In the genomic region with DNA sequence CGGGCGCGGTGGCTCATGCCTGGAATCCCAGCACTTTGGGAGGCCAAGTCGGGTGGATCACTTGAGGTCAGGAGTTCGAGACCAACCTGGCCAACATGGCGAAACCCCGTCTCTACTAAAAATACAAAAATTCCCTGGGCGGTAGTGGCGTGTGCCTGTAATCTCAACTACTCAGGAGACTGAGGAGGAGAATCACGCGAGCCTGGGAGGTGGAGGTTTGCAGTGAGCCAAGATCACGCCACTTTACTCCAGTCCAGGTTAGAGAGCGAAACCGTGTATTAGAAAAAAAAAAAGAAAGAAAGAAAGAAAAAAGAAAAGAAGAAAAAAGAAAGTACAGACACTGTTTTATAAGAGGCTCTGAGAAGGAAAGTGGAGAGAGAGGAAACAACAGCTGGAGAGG, we compare ENCODE assay signal across 15 cellular contexts. TPM values are rescaled to one million over a fixed set of nuclear protein-coding genes. Genes with fewer than 3 reads are reported as not detected.
"Had no signal": no experiment of that assay in that cellular context is flagged by ENCODE, and none has a peak within 500 bp of the region (broad histone marks: within the 10 kb centered on the region; RNA-seq: fewer than 3 reads in every experiment).

No MANE protein-coding gene starts in this region.

RNA-seq across cellular contexts. Expression of gene CD300E, which starts 6.7 kb away (rescaled TPM):
- total RNA-seq: activated CD4-positive, alpha-beta memory T cell treated with anti-CD3 and anti-CD28 coated beads, Interleukin-2, amount 10 ng/mL, durations not matched to agents 7 days and 5 days; activated CD4-positive, alpha-beta T cell treated with anti-CD3 and anti-CD28 coated beads for 36 hours; activated CD4-positive, alpha-beta T cell treated with anti-CD3 and anti-CD28 coated beads, Interleukin-2, amount 10 ng/mL, durations not matched to agents 7 days and 5 days; activated CD8-positive, alpha-beta memory T cell treated with anti-CD3 and anti-CD28 coated beads, Interleukin-2, amount 10 ng/mL, durations not matched to agents 7 days and 5 days; activated CD8-positive, alpha-beta T cell treated with anti-CD3 and anti-CD28 coated beads, Interleukin-2, amount 10 ng/mL, durations not matched to agents 7 days and 5 days; activated naive CD8-positive, alpha-beta T cell treated with anti-CD3 and anti-CD28 coated beads, Interleukin-2, amount 10 ng/mL, durations not matched to agents 7 days and 5 days; activated T-helper 2 cell treated with anti-CD3 and anti-CD28 coated beads, Interferon-gamma antibody, Interleukin-2, Interleukin-4, amounts not matched to agents 10 μg/mL and 5 μg/mL and 100 μg/mL, durations not matched to agents 14 hours and 24 hours and 36 hours; bronchial epithelial cell; cardiac muscle cell; T-helper 1 cell treated with Interleukin-12 subunit alpha and Interleukin-12 subunit beta and Interleukin-4 antibody, amounts not matched to agents 30 ng/mL and 1 ng/mL, for 36 hours; T-helper 2 cell treated with Interferon-gamma antibody and Interleukin-4, amounts not matched to agents 100 ng/mL and 5 ng/mL, for 36 hours; WTC11 had no signal
- polyA plus RNA-seq: cardiac muscle cell had no signal

RNA-seq across cellular contexts. Expression of gene CD300LD, which starts 38.2 kb away (rescaled TPM):
- total RNA-seq: activated CD4-positive, alpha-beta memory T cell treated with anti-CD3 and anti-CD28 coated beads, Interleukin-2, amount 10 ng/mL, durations not matched to agents 7 days and 5 days; activated CD8-positive, alpha-beta memory T cell treated with anti-CD3 and anti-CD28 coated beads, Interleukin-2, amount 10 ng/mL, durations not matched to agents 7 days and 5 days; activated CD8-positive, alpha-beta T cell treated with anti-CD3 and anti-CD28 coated beads, Interleukin-2, amount 10 ng/mL, durations not matched to agents 7 days and 5 days; activated naive CD8-positive, alpha-beta T cell treated with anti-CD3 and anti-CD28 coated beads, Interleukin-2, amount 10 ng/mL, durations not matched to agents 7 days and 5 days; activated T-helper 2 cell treated with anti-CD3 and anti-CD28 coated beads, Interferon-gamma antibody, Interleukin-2, Interleukin-4, amounts not matched to agents 10 μg/mL and 5 μg/mL and 100 μg/mL, durations not matched to agents 14 hours and 24 hours and 36 hours; ascending aorta; bronchial epithelial cell; cardiac muscle cell; T-helper 1 cell treated with Interleukin-12 subunit alpha and Interleukin-12 subunit beta and Interleukin-4 antibody, amounts not matched to agents 30 ng/mL and 1 ng/mL, for 36 hours; T-helper 17 cell; T-helper 2 cell treated with Interferon-gamma antibody and Interleukin-4, amounts not matched to agents 100 ng/mL and 5 ng/mL, for 36 hours; WTC11 had no signal
- polyA plus RNA-seq: adipose tissue, cardiac muscle cell had no signal
